ENCODE assay signal across 1 cellular context in the genomic region with DNA sequence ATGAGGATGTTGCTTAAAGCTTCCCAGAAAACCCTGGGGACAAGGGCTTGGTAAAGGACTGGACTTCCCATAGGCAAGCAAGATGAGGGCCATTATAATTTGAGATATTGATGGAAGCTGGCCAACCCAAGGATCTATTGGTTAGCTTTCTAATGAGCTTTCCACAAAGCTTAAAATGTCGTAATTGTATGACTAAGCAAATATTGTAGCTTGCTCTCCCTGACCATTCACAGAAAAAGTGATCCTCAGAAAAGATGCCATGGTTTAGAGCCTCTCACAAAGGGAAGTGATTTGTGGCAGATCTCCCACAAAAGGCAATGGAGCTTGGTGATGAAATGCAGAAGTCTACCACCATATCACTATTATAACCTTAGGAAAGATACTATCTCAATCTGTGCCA.
TF ChIP-seq lines count a peak whose summit lies in the region.

No MANE protein-coding gene starts in this region.

TF ChIP-seq in GM23338, 12 proteins besides CTCF, POLR2A, EP300 and RAD21 (continued from another document):
- TF ChIP-seq, protein P1, sequence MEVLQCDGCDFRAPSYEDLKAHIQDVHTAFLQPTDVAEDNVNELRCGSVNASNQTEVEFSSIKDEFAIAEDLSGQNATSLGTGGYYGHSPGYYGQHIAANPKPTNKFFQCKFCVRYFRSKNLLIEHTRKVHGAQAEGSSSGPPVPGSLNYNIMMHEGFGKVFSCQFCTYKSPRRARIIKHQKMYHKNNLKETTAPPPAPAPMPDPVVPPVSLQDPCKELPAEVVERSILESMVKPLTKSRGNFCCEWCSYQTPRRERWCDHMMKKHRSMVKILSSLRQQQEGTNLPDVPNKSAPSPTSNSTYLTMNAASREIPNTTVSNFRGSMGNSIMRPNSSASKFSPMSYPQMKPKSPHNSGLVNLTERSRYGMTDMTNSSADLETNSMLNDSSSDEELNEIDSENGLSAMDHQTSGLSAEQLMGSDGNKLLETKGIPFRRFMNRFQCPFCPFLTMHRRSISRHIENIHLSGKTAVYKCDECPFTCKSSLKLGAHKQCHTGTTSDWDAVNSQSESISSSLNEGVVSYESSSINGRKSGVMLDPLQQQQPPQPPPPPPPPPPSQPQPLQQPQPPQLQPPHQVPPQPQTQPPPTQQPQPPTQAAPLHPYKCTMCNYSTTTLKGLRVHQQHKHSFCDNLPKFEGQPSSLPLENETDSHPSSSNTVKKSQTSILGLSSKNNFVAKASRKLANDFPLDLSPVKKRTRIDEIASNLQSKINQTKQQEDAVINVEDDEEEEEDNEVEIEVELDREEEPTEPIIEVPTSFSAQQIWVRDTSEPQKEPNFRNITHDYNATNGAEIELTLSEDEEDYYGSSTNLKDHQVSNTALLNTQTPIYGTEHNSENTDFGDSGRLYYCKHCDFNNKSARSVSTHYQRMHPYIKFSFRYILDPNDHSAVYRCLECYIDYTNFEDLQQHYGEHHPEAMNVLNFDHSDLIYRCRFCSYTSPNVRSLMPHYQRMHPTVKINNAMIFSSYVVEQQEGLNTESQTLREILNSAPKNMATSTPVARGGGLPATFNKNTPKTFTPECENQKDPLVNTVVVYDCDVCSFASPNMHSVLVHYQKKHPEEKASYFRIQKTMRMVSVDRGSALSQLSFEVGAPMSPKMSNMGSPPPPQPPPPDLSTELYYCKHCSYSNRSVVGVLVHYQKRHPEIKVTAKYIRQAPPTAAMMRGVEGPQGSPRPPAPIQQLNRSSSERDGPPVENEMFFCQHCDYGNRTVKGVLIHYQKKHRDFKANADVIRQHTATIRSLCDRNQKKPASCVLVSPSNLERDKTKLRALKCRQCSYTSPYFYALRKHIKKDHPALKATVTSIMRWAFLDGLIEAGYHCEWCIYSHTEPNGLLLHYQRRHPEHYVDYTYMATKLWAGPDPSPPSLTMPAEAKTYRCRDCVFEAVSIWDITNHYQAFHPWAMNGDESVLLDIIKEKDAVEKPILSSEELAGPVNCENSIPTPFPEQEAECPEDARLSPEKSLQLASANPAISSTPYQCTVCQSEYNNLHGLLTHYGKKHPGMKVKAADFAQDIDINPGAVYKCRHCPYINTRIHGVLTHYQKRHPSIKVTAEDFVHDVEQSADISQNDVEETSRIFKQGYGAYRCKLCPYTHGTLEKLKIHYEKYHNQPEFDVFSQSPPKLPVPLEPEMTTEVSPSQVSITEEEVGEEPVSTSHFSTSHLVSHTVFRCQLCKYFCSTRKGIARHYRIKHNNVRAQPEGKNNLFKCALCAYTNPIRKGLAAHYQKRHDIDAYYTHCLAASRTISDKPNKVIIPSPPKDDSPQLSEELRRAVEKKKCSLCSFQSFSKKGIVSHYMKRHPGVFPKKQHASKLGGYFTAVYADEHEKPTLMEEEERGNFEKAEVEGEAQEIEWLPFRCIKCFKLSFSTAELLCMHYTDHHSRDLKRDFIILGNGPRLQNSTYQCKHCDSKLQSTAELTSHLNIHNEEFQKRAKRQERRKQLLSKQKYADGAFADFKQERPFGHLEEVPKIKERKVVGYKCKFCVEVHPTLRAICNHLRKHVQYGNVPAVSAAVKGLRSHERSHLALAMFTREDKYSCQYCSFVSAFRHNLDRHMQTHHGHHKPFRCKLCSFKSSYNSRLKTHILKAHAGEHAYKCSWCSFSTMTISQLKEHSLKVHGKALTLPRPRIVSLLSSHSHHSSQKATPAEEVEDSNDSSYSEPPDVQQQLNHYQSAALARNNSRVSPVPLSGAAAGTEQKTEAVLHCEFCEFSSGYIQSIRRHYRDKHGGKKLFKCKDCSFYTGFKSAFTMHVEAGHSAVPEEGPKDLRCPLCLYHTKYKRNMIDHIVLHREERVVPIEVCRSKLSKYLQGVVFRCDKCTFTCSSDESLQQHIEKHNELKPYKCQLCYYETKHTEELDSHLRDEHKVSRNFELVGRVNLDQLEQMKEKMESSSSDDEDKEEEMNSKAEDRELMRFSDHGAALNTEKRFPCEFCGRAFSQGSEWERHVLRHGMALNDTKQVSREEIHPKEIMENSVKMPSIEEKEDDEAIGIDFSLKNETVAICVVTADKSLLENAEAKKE (CRISPR knock-in tag; IDR thresholded peaks at IDR 0.05) = no peak
- TF ChIP-seq, protein P2, sequence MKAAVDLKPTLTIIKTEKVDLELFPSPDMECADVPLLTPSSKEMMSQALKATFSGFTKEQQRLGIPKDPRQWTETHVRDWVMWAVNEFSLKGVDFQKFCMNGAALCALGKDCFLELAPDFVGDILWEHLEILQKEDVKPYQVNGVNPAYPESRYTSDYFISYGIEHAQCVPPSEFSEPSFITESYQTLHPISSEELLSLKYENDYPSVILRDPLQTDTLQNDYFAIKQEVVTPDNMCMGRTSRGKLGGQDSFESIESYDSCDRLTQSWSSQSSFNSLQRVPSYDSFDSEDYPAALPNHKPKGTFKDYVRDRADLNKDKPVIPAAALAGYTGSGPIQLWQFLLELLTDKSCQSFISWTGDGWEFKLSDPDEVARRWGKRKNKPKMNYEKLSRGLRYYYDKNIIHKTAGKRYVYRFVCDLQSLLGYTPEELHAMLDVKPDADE (IDR thresholded peaks at IDR 0.05) = no peak
- TF ChIP-seq STAT1 (IDR thresholded peaks at IDR 0.05; ENCODE audit: unreplicated experiment) (no peak), JUNB (IDR thresholded peaks at IDR 0.05; ENCODE audit: unreplicated experiment) (no peak), ZNF114 (CRISPR knock-in tag; IDR thresholded peaks at IDR 0.05) (no peak), POLR2AphosphoS5 (IDR thresholded peaks at IDR 0.05; ENCODE audit: low read depth) (no peak)
- TF ChIP-seq, protein P3, sequence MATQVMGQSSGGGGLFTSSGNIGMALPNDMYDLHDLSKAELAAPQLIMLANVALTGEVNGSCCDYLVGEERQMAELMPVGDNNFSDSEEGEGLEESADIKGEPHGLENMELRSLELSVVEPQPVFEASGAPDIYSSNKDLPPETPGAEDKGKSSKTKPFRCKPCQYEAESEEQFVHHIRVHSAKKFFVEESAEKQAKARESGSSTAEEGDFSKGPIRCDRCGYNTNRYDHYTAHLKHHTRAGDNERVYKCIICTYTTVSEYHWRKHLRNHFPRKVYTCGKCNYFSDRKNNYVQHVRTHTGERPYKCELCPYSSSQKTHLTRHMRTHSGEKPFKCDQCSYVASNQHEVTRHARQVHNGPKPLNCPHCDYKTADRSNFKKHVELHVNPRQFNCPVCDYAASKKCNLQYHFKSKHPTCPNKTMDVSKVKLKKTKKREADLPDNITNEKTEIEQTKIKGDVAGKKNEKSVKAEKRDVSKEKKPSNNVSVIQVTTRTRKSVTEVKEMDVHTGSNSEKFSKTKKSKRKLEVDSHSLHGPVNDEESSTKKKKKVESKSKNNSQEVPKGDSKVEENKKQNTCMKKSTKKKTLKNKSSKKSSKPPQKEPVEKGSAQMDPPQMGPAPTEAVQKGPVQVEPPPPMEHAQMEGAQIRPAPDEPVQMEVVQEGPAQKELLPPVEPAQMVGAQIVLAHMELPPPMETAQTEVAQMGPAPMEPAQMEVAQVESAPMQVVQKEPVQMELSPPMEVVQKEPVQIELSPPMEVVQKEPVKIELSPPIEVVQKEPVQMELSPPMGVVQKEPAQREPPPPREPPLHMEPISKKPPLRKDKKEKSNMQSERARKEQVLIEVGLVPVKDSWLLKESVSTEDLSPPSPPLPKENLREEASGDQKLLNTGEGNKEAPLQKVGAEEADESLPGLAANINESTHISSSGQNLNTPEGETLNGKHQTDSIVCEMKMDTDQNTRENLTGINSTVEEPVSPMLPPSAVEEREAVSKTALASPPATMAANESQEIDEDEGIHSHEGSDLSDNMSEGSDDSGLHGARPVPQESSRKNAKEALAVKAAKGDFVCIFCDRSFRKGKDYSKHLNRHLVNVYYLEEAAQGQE (IDR thresholded peaks at IDR 0.05; ENCODE audit: unreplicated experiment) = no peak
